In genomic region chr12:20885116-20885515, GRCh38 we compare ENCODE assay signal across 1 cellular context.
TF ChIP-seq lines count a peak whose summit lies in the region.

No MANE protein-coding gene starts in this region.

TF ChIP-seq in A549, 52 proteins besides CTCF, POLR2A, EP300 and RAD21 (continued from another document):
- TF ChIP-seq CHD2 (IDR thresholded peaks at IDR 0.05; ENCODE audit: low read length, partially characterized antibody) (no peak), ZNF302 (CRISPR knock-in tag; IDR thresholded peaks at IDR 0.05) (no peak), JUNB (IDR thresholded peaks at IDR 0.05) (peak; percentile 87), FOSL2 (IDR thresholded peaks at IDR 0.05) (peak; percentile 59; the same call in 1 of the 2 replicates), FOSL2 (CRISPR knock-in tag; IDR thresholded peaks at IDR 0.05) (peak; percentile 85), NFE2L2 (conservative IDR thresholded peaks at IDR 0.05; ENCODE audit: low read length) (no peak), EHF (CRISPR knock-in tag; IDR thresholded peaks at IDR 0.05) (no peak), RCOR1 (IDR thresholded peaks at IDR 0.05; ENCODE audit: low read depth, low read length) (no peak), MAZ (IDR thresholded peaks at IDR 0.05; ENCODE audit: borderline replicate concordance, low read depth, low read length) (no peak), JUN (IDR thresholded peaks at IDR 0.05) (no peak; a peak in 1 of 5 replicates), TFCP2L1 (CRISPR knock-in tag; IDR thresholded peaks at IDR 0.05) (no peak), ZC3H11A (IDR thresholded peaks at IDR 0.05) (no peak), SREBF2 (IDR thresholded peaks at IDR 0.05) (no peak), CBX8 (IDR thresholded peaks at IDR 0.05) (no peak), TP53 (CRISPR knock-in tag; IDR thresholded peaks at IDR 0.05) (no peak), MYC (IDR thresholded peaks at IDR 0.05; ENCODE audit: borderline replicate concordance, low read length) (no peak), ESRRA (IDR thresholded peaks at IDR 0.05; ENCODE audit: borderline replicate concordance, low read length) (no peak), HOXA7 (CRISPR knock-in tag; IDR thresholded peaks at IDR 0.05) (no peak), PBX3 (IDR thresholded peaks at IDR 0.05) (no peak), RNF2 (IDR thresholded peaks at IDR 0.05; ENCODE audit: borderline replicate concordance, low read depth) (no peak), CBX2 (IDR thresholded peaks at IDR 0.05; ENCODE audit: borderline replicate concordance, low read depth) (no peak), RFX5 (IDR thresholded peaks at IDR 0.05) (no peak), FOSB (CRISPR knock-in tag; IDR thresholded peaks at IDR 0.05) (no peak), SMC3 (IDR thresholded peaks at IDR 0.05) (no peak), KDM5A (IDR thresholded peaks at IDR 0.05) (no peak), ZSCAN20 (CRISPR knock-in tag; IDR thresholded peaks at IDR 0.05) (no peak), MAFK (IDR thresholded peaks at IDR 0.05; ENCODE audit: partially characterized antibody) (no peak)
- TF ChIP-seq, protein P1, sequence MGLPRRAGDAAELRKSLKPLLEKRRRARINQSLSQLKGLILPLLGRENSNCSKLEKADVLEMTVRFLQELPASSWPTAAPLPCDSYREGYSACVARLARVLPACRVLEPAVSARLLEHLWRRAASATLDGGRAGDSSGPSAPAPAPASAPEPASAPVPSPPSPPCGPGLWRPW (IDR thresholded peaks at IDR 0.05), result peak; percentile 51; the same call in 1 of the 2 replicates
- TF ChIP-seq, protein P2, sequence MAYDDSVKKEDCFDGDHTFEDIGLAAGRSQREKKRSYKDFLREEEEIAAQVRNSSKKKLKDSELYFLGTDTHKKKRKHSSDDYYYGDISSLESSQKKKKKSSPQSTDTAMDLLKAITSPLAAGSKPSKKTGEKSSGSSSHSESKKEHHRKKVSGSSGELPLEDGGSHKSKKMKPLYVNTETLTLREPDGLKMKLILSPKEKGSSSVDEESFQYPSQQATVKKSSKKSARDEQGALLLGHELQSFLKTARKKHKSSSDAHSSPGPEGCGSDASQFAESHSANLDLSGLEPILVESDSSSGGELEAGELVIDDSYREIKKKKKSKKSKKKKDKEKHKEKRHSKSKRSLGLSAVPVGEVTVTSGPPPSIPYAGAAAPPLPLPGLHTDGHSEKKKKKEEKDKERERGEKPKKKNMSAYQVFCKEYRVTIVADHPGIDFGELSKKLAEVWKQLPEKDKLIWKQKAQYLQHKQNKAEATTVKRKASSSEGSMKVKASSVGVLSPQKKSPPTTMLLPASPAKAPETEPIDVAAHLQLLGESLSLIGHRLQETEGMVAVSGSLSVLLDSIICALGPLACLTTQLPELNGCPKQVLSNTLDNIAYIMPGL (CRISPR knock-in tag; IDR thresholded peaks at IDR 0.05; ENCODE audit: borderline replicate concordance), result no peak
- TF ChIP-seq, protein P3, sequence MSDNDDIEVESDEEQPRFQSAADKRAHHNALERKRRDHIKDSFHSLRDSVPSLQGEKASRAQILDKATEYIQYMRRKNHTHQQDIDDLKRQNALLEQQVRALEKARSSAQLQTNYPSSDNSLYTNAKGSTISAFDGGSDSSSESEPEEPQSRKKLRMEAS (IDR thresholded peaks at IDR 0.05), result no peak
